ENCODE assay signal across 9 cellular contexts in genomic region chr9:111914749-111915424, GRCh38. TPM values are rescaled to one million over a fixed set of nuclear protein-coding genes. Genes with fewer than 3 reads are reported as not detected.
A peak's percentile ranks its signal among the peaks of the same experiment; 100 is the strongest.
DNase-seq lines count a peak whose midpoint lies in the region; ATAC-seq, FAIRE-seq and TF ChIP-seq lines count a peak whose summit lies in the region.
"Had no signal": no experiment of that assay in that cellular context is flagged by ENCODE, and none has a peak within 500 bp of the region (broad histone marks: within the 10 kb centered on the region; RNA-seq: fewer than 3 reads in every experiment).

No MANE protein-coding gene starts in this region.

- peak overlapping the region; percentile 30 for H3K4me2 ChIP-seq in Karpas-422 (ENCODE audit: low read depth, low read length, poor library complexity, severe bottlenecking)
- H3K4me2 ChIP-seq in SK-N-SH, result peak overlapping the region; percentile 20; the same call in 1 of the 2 replicates

- peak; percentile 54 for DNase-seq in DMS 273 (lab: John Stamatoyannopoulos, UW; ENCODE audit: unreplicated experiment)
- no peak for DNase-seq in Karpas-422
- DNase-seq in SK-N-SH, result peak; percentile 38
- no peak for DNase-seq in HTR-8/SVneo (ENCODE audit: insufficient read length, low spot score)
- no peak for DNase-seq in activated CD4-positive, alpha-beta T cell treated with anti-CD3 and anti-CD28 coated beads, Interleukin-2, amount 50 U/mL, for 1 hour
- DNase-seq in A172 (ENCODE audit: low spot score), result no peak
- DNase-seq: stimulated activated CD4-positive, alpha-beta T cell treated with anti-CD3 and anti-CD28 coated beads, Interleukin-15, amount 100 ng/mL, for 24 hours had no signal

- no peak overlapping the region for H3K4me3 ChIP-seq in Karpas-422 (ENCODE audit: low read length)
- H3K4me3 ChIP-seq in SK-N-SH (ENCODE audit: low read depth in 2 of 2, low read length in 1 of 2), result no peak overlapping the region

- H3K79me2 ChIP-seq in Karpas-422 (ENCODE audit: low read length) (peaks cover 14% of the 10 kb centered on the region; the same call in 1 of the 2 replicates), SK-N-SH (ENCODE audit: insufficient read depth) (peaks cover 98% of the 10 kb centered on the region)

- H3K9ac ChIP-seq in Karpas-422 (ENCODE audit: low read length), result 0 out of 2 replicates have a peak overlapping the region, but pooled peaks have one; percentile 33
- H3K9ac ChIP-seq in SK-N-SH, result 0 out of 2 replicates have a peak overlapping the region, but pooled peaks have one; percentile 2

- TF ChIP-seq RAD21 in SK-N-SH (IDR thresholded peaks at IDR 0.05; ENCODE audit: low read length), result no peak

- H3K9me3 ChIP-seq in Karpas-422 (ENCODE audit: low read length) (no peaks in the 10 kb centered on the region), SK-N-SH (no peaks in the 10 kb centered on the region)

- no peaks in the 10 kb centered on the region for H3K36me3 ChIP-seq in Karpas-422 (ENCODE audit: insufficient read depth, low read length)
- peaks cover 8 to 31% of the 10 kb centered on the region in 2 experiments for H3K36me3 ChIP-seq in SK-N-SH (replicated peaks in 1 of 2; ENCODE audit: control insufficient read depth in 1 of 2, insufficient read depth in 2 of 2, low read length in 1 of 2)

- 48% methylated on average over 4 of the region's 4 CpGs for WGBS in SK-N-SH (ENCODE audit: low lambda C conversion rate)

- H3K27ac ChIP-seq in Karpas-422 (ENCODE audit: low read length) (no peak overlapping the region), SK-N-SH (ENCODE audit: low read depth in 2 of 2, low read length in 1 of 2) (no peak overlapping the region)

- no peak for ATAC-seq in HG03025 (IDR thresholded peaks at IDR 0.05; ENCODE audit: low FRiP score, unreplicated experiment)

- no peak for TF ChIP-seq EP300 in SK-N-SH (IDR thresholded peaks at IDR 0.05; ENCODE audit: borderline replicate concordance in 1 of 2, low read depth in 1 of 2, low read length in 1 of 2)

- peaks cover 5% of the 10 kb centered on the region for H3F3A ChIP-seq in SK-N-SH (replicated peaks; ENCODE audit: insufficient read depth)

- CTCF ChIA-PET in SK-N-SH (lab: Yijun Ruan, JAX), result interaction anchor here (0.7 to 1.5 kb wide), 4 partner anchors 11 to 1969 kb away, joined by 3 to 5 read pairs (median 3); no protein-coding TSS in a partner anchor

- H2AFZ ChIP-seq in Karpas-422 (ENCODE audit: low read length) (no peak overlapping the region), SK-N-SH (ENCODE audit: low read depth) (no peak overlapping the region)

- no peaks in the 10 kb centered on the region for H3K27me3 ChIP-seq in Karpas-422 (ENCODE audit: low read length)
- no peaks in the 10 kb centered on the region for H3K27me3 ChIP-seq in SK-N-SH (ENCODE audit: insufficient read depth)

- peak; percentile 21 for FAIRE-seq in islet of Langerhans (lab: Jason Lieb, UNC)
- FAIRE-seq in HTR-8/SVneo (lab: Jason Lieb, UNC), result no peak

- H4K20me1 ChIP-seq in Karpas-422 (ENCODE audit: insufficient read depth, low read depth, low read length) (peaks cover 30% of the 10 kb centered on the region), SK-N-SH (ENCODE audit: insufficient read depth) (peaks cover 60% of the 10 kb centered on the region)

- H3K4me1 ChIP-seq in Karpas-422 (ENCODE audit: low read length) (peaks cover 24% of the 10 kb centered on the region), SK-N-SH (ENCODE audit: control insufficient read depth in 1 of 2, insufficient read depth in 2 of 2, low read depth in 1 of 2, low read length in 1 of 2) (no peaks in the 10 kb centered on the region; a peak in 1 of 4 replicates)

- H3K9me2 ChIP-seq in Karpas-422 (replicated peaks; ENCODE audit: insufficient read depth, low read length), result no peaks in the 10 kb centered on the region
- H3K9me2 ChIP-seq in SK-N-SH, result no peaks in the 10 kb centered on the region

- TF ChIP-seq CTCF in SK-N-SH (IDR thresholded peaks at IDR 0.05), result no peak

- POLR2A ChIA-PET in SK-N-SH (lab: Yijun Ruan, JAX), result no interaction called here

TF ChIP-seq in SK-N-SH, 30 proteins besides CTCF, POLR2A, EP300 and RAD21:
- TF ChIP-seq RXRA (IDR thresholded peaks at IDR 0.05; ENCODE audit: borderline replicate concordance, low read depth) (no peak), NFIC (IDR thresholded peaks at IDR 0.05; ENCODE audit: borderline replicate concordance) (peak; percentile 34; the same call in 1 of the 2 replicates)
TF ChIP-seq in SK-N-SH: peak in this region for 1.

RNA-seq across cellular contexts. Expression of gene UGCG, which starts 18.3 kb away (rescaled TPM):
- total RNA-seq in Karpas-422 (2014; rRNA removed; shearing (Covaris generic); ENCODE audit: low replicate concordance), result 15.0 and 24.2 TPM in 2 replicates
- polyA plus RNA-seq in SK-N-SH (2012; rRNA removed), result 20.0 and 29.6 TPM in 2 replicates
- polyA plus RNA-seq in SK-N-SH (2012; cell fraction: cytosol; rRNA removed), result 31.2 and 41.5 TPM in 2 replicates
- 14.0 and 31.3 TPM in 2 replicates for polyA plus RNA-seq in SK-N-SH (2012; cell fraction: nucleus; rRNA removed)
- 64.6 and 80.7 TPM in 2 replicates for total RNA-seq in A172 (2014; rRNA removed; shearing (Covaris generic))

Comparison
In these comparisons a context has a peak if more than half of its experiments do, and no peak if none do; other contexts are left out.
1. DNase-seq: peak in DMS 273 (single experiment) and SK-N-SH (single experiment); none in Karpas-422 (single experiment), HTR-8/SVneo (single experiment), activated CD4-positive, alpha-beta T cell treated with anti-CD3 and anti-CD28 coated beads, Interleukin-2, amount 50 U/mL, for 1 hour (single experiment) and A172 (single experiment).